Comparison of ENCODE assay signal across 2 cellular contexts in the genomic region with DNA sequence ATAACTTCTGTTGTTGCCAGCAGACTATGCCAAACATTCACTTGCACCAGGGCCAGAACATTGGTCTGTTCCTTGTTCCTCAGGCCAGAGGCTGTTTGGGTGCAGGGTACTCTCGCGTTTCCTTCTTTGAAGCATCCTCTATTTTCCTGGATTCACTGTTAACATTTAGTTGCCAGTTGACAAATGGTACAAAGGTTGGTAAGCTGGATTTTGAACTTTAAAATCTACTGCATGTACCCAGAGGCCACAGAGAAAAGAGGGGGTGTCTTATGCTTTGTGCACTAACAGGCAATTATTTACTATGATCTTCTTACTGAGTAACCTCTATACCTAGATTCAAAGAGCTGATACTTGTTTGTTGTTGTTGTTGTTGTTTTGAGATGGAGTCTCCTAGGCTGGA.
TF ChIP-seq lines count a peak whose summit lies in the region.

No MANE protein-coding gene starts in this region.

TF ChIP-seq in HepG2, 621 proteins besides CTCF, POLR2A, EP300 and RAD21:
- TF ChIP-seq ZMYM3 (CRISPR knock-in tag; IDR thresholded peaks at IDR 0.05) (no peak), CREM (IDR thresholded peaks at IDR 0.05) (0 out of 2 replicates have a peak, but pooled peaks have one; percentile 13), CREM (CRISPR knock-in tag; IDR thresholded peaks at IDR 0.05) (no peak), NFE2 (CRISPR knock-in tag; IDR thresholded peaks at IDR 0.05) (no peak), NFKB2 (CRISPR knock-in tag; IDR thresholded peaks at IDR 0.05; ENCODE audit: borderline replicate concordance) (no peak), HNF4G (IDR thresholded peaks at IDR 0.05; ENCODE audit: borderline replicate concordance, low read depth, low read length) (peak; percentile 61), HNF4G (CRISPR knock-in tag; IDR thresholded peaks at IDR 0.05; ENCODE audit: borderline replicate concordance, low read depth) (no peak), ELF3 (CRISPR knock-in tag; IDR thresholded peaks at IDR 0.05) (peak; percentile 36; the same call in 1 of the 2 replicates), ZNF232 (CRISPR knock-in tag; IDR thresholded peaks at IDR 0.05; ENCODE audit: borderline replicate concordance) (peak; percentile 99), HNF4A (CRISPR knock-in tag; IDR thresholded peaks at IDR 0.05) (peak; percentile 69), ZNF891 (CRISPR knock-in tag; IDR thresholded peaks at IDR 0.05) (no peak), KDM6A (CRISPR knock-in tag; IDR thresholded peaks at IDR 0.05; ENCODE audit: low read depth) (peak; percentile 47; the same call in 1 of the 2 replicates), NCOR1 (IDR thresholded peaks at IDR 0.05; ENCODE audit: borderline replicate concordance, low read length) (peak; percentile 59; the same call in 1 of the 2 replicates), HOXA9 (CRISPR knock-in tag; IDR thresholded peaks at IDR 0.05; ENCODE audit: borderline replicate concordance) (no peak), POGZ (CRISPR knock-in tag; IDR thresholded peaks at IDR 0.05) (no peak), YEATS4 (CRISPR knock-in tag; IDR thresholded peaks at IDR 0.05; ENCODE audit: borderline replicate concordance) (no peak), KDM4B (CRISPR knock-in tag; IDR thresholded peaks at IDR 0.05) (no peak), EHMT2 (IDR thresholded peaks at IDR 0.05; ENCODE audit: borderline replicate concordance, low read depth, low read length) (no peak), PPARG (CRISPR knock-in tag; conservative IDR thresholded peaks at IDR 0.05) (0 out of 2 replicates have a peak, but pooled peaks have one; percentile 12), FOXJ3 (CRISPR knock-in tag; IDR thresholded peaks at IDR 0.05; ENCODE audit: borderline replicate concordance) (no peak), PAXIP1 (CRISPR knock-in tag; conservative IDR thresholded peaks at IDR 0.05) (peak; percentile 78), IRF1 (CRISPR knock-in tag; IDR thresholded peaks at IDR 0.05; ENCODE audit: low read depth) (no peak)
- TF ChIP-seq, protein P1, sequence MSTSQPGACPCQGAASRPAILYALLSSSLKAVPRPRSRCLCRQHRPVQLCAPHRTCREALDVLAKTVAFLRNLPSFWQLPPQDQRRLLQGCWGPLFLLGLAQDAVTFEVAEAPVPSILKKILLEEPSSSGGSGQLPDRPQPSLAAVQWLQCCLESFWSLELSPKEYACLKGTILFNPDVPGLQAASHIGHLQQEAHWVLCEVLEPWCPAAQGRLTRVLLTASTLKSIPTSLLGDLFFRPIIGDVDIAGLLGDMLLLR (CRISPR knock-in tag; IDR thresholded peaks at IDR 0.05) = no peak
TF ChIP-seq in HepG2: peak in this region for 9.

TF ChIP-seq in GM12891, 5 proteins besides CTCF, POLR2A, EP300 and RAD21:
- no peak for TF ChIP-seq POLR2AphosphoS5 (IDR thresholded peaks at IDR 0.05; ENCODE audit: low read depth, low read length)
- TF ChIP-seq PAX5 (IDR thresholded peaks at IDR 0.05; ENCODE audit: insufficient read depth, low read length, severe bottlenecking) = no peak
- no peak for TF ChIP-seq TAF1 (IDR thresholded peaks at IDR 0.05; ENCODE audit: low read depth, low read length)
- no peak for TF ChIP-seq POU2F2 (IDR thresholded peaks at IDR 0.05; ENCODE audit: low read depth, low read length)
- TF ChIP-seq SPI1 (IDR thresholded peaks at IDR 0.05; ENCODE audit: low read depth, low read length) = no peak
